ENCODE assay signal across 8 cellular contexts in the genomic region with DNA sequence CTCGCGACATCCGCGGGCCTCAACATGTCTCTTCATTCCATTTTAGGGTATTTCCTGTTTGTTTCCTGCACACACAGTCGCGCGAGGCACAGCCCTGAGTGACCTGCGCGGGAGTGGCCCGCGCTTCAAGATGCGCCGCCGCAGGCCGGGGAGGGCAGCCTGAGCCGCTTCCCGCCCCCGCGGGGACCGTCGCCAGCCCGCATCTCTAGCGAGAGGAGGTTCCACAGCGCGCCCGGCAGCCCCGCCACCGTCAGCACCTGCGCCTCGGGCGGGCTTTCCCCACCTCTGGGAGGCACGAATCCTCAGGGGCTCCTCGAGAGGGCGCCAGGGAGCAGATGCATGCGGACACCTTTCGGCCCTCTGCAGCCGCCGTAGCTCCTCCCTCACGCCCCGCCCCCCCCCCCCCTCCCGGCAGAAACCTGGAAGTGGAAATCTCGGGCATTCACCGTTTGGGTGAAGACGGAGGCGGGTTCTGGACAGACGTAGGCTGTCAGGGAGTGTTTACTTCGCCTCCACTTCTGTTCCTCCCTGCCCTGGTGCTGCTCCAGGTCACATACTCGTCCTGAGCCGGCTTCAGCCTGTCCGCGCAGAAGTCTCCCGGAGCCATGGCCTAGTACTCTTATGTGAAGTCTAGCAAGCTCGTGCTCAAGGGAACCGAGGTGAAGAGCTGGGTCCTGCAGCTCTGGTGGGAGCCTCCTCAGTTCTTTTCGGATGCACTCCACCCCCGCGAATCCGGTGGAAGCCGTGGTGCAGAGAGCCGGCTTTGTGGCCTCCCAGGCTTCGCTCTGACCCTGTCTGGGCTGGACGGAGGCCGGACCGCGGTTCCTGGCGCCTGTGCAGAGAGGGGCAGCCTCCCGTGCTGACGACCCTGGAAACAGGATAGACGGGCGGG.
DNase-seq lines count a peak whose midpoint lies in the region; ATAC-seq lines count a peak whose summit lies in the region.

No MANE protein-coding gene starts in this region.

- H3K4me1 Mint-ChIP-seq in activated CD4-positive, alpha-beta T cell treated with anti-CD3 and anti-CD28 coated beads, Interleukin-2, amount 10 ng/mL, durations not matched to agents 7 days and 5 days, result peaks cover 27% of the 10 kb centered on the region

- peak overlapping the region; percentile 89 for H3K4me3 Mint-ChIP-seq in activated CD4-positive, alpha-beta T cell treated with anti-CD3 and anti-CD28 coated beads, Interleukin-2, amount 10 ng/mL, durations not matched to agents 7 days and 5 days

- POLR2A ChIA-PET in activated CD4-positive, alpha-beta T cell treated with anti-CD3 and anti-CD28 coated beads, Interleukin-2, amount 10 ng/mL, durations not matched to agents 7 days and 5 days (lab: Charles Lee), result interaction anchor here (0.7 kb wide), 1 partner anchor 20 kb away, joined by 5 read pairs; no protein-coding TSS in a partner anchor

- H3K27me3 Mint-ChIP-seq in activated CD4-positive, alpha-beta T cell treated with anti-CD3 and anti-CD28 coated beads, Interleukin-2, amount 10 ng/mL, durations not matched to agents 7 days and 5 days, result no peaks in the 10 kb centered on the region

- H3K9me3 Mint-ChIP-seq in activated CD4-positive, alpha-beta T cell treated with anti-CD3 and anti-CD28 coated beads, Interleukin-2, amount 10 ng/mL, durations not matched to agents 7 days and 5 days, result peaks cover 12% of the 10 kb centered on the region

- ATAC-seq in GM18867 (IDR thresholded peaks at IDR 0.05; ENCODE audit: unreplicated experiment) (peak; percentile 95), HG03139 (IDR thresholded peaks at IDR 0.05; ENCODE audit: unreplicated experiment) (peak; percentile 94), left lobe of liver (peak; percentile 99)

- peak overlapping the region; percentile 92 for H3K27ac Mint-ChIP-seq in activated CD4-positive, alpha-beta T cell treated with anti-CD3 and anti-CD28 coated beads, Interleukin-2, amount 10 ng/mL, durations not matched to agents 7 days and 5 days

- DNase-seq in A172 (ENCODE audit: low spot score) (peak; percentile 93), NCI-H446 treated with DMSO at 0.1 percent for 48 hours (lab: John Stamatoyannopoulos, UW) (peak; percentile 66), dedifferentiated amniotic fluid mesenchymal stem cell (ENCODE audit: extremely low spot score) (peak; percentile 22), left lobe of liver (ENCODE audit: low spot score) (peak; percentile 85)
- peak; percentile 85 for DNase-seq in activated CD4-positive, alpha-beta T cell treated with anti-CD3 and anti-CD28 coated beads, Interleukin-2, amount 10 ng/mL, durations not matched to agents 7 days and 5 days
- peak; percentile 90 to 93 for DNase-seq in stimulated activated CD4-positive, alpha-beta T cell treated with anti-CD3 and anti-CD28 coated beads, Interleukin-4, amount 100 ng/mL, for 4 hours

- CTCF ChIA-PET in activated CD4-positive, alpha-beta T cell treated with anti-CD3 and anti-CD28 coated beads, Interleukin-2, amount 10 ng/mL, durations not matched to agents 7 days and 5 days (lab: Charles Lee), result interaction anchor here (1.2 kb wide), 1 partner anchor 1775 kb away, joined by 3 read pairs; no protein-coding TSS in a partner anchor

- H3K36me3 Mint-ChIP-seq in activated CD4-positive, alpha-beta T cell treated with anti-CD3 and anti-CD28 coated beads, Interleukin-2, amount 10 ng/mL, durations not matched to agents 7 days and 5 days (ENCODE audit: low read depth), result peaks cover 12% of the 10 kb centered on the region

Comparison
In these comparisons a context has a peak if more than half of its experiments do, and no peak if none do; other contexts are left out.
1. Peak in every context shown above with its lines: DNase-seq and ATAC-seq.
2. DNase-seq: peak in every context shown above with its lines; median percentile 93 in A172; 92 in stimulated activated CD4-positive, alpha-beta T cell treated with anti-CD3 and anti-CD28 coated beads, Interleukin-4, amount 100 ng/mL, for 4 hours; 85 in activated CD4-positive, alpha-beta T cell treated with anti-CD3 and anti-CD28 coated beads, Interleukin-2, amount 10 ng/mL, durations not matched to agents 7 days and 5 days; 85 in left lobe of liver; 66 in NCI-H446 treated with DMSO at 0.1 percent for 48 hours; 22 in dedifferentiated amniotic fluid mesenchymal stem cell.